ENCODE assay signal across 9 cellular contexts in the genomic region with DNA sequence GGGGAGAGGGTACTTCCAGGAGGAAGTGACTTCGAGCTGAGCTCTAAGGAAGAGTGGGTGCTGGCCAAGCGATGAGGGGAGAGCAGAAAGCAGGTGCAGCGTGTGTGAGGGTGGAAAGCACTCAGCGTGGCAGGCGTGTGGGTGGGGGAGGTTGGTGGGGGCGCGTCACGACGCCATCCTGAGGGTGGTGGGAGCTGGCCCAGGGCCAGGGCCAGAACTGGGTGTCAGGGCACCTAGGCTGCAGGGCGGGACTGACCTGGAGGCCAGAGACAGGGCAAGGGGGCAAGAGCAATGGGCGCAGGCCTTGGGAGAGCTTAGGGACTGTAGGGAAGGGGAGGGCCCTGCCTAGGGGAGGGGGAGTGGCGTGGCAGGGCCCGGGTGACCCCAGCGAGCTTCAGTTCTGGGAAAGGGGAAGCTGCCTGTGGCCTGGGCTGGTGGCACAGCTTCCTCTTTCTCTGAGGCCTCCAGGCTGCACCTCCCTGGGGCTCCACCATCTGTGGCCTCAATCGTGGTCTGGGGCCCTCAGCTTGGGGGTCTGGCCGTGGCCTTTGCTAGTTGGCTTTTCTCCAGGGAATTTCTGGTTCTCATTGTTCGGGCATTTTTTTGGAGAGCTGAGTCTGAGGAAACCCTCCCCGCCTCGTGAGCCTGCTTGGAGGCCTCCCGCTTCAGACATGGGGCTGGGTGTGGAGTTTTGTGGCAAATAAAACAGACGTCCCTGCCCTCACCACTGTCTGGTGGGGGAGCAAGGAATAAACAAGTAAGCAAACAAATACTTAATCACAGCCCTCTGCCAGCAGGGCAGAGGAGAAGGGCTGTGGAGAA. TPM values are rescaled to one million over a fixed set of nuclear protein-coding genes. Genes with fewer than 3 reads are reported as not detected.
A peak's percentile ranks its signal among the peaks of the same experiment; 100 is the strongest.
DNase-seq lines count a peak whose midpoint lies in the region; ATAC-seq and TF ChIP-seq lines count a peak whose summit lies in the region.
"Had no signal": no experiment of that assay in that cellular context is flagged by ENCODE, and none has a peak within 500 bp of the region (broad histone marks: within the 10 kb centered on the region; RNA-seq: fewer than 3 reads in every experiment).

No MANE protein-coding gene starts in this region.

- H3K9ac ChIP-seq in BLaER1 treated with 17β-estradiol and CSF1 and Interleukin-3, amounts not matched to agents 10 nM and 100 nM, result peak overlapping the region; percentile 60 to 99 (median 98)
- H3K9ac ChIP-seq in adipocyte (ENCODE audit: low read length), result peak overlapping the region; percentile 2
- H3K9ac ChIP-seq in H9 (ENCODE audit: extremely low read depth, insufficient read length, low read length), result no peak overlapping the region

- peak; percentile 78 for ATAC-seq in memory B cell (ENCODE audit: low read depth)

- H3K79me1 ChIP-seq in H9 (ENCODE audit: insufficient read depth, low read depth, low read length, poor library complexity, severe bottlenecking), result no peaks in the 10 kb centered on the region

- no peak overlapping the region for H2BK120ac ChIP-seq in H9 (ENCODE audit: low read depth, low read length, poor library complexity, severe bottlenecking)

- no peaks in the 10 kb centered on the region for H3K9me3 Mint-ChIP-seq in memory B cell
- no peaks in the 10 kb centered on the region for H3K9me3 Mint-ChIP-seq in H9

- H3K14ac ChIP-seq in H9 (ENCODE audit: insufficient read depth, low read length), result no peak overlapping the region

- no peak overlapping the region for H4K5ac ChIP-seq in H9 (ENCODE audit: insufficient read length, low read depth, low read length)

- H3K27ac Mint-ChIP-seq in memory B cell (peak overlapping the region; percentile 96), H9 (peak overlapping the region in 1 of 3 experiments; percentile 82; a peak in 1 of 7 replicates)

- H3K4me1 ChIP-seq in BLaER1 treated with 17β-estradiol and CSF1 and Interleukin-3, amounts not matched to agents 10 nM and 100 nM, result peaks cover 98 to 100% (median 100%) of the 10 kb centered on the region in 10 experiments
- H3K4me1 ChIP-seq in adipocyte (ENCODE audit: control insufficient read depth, insufficient read depth, low read length) (peaks cover 17% of the 10 kb centered on the region), H9 (ENCODE audit: insufficient read depth, low read length) (no peaks in the 10 kb centered on the region)

- no peak overlapping the region for H2BK5ac ChIP-seq in H9 (ENCODE audit: insufficient read length, low read length)

- no peak overlapping the region for H2AK5ac ChIP-seq in H9 (ENCODE audit: insufficient read length, low read length)

- no peaks in the 10 kb centered on the region for H3K79me2 ChIP-seq in H9 (ENCODE audit: insufficient read depth, low read length)

- no peak for TF ChIP-seq EP300 in Ishikawa (IDR thresholded peaks at IDR 0.05; ENCODE audit: borderline replicate concordance)

- no peak overlapping the region for H3T11ph ChIP-seq in H9 (ENCODE audit: low read length)

- WGBS in H9 (ENCODE audit: extremely low coverage, insufficient read length, low lambda C conversion rate), result no CpG with 5 or more reads among the region's 21 CpGs

- peaks cover 32 to 100% (median 79%) of the 10 kb centered on the region in 11 experiments for H4K20me1 ChIP-seq in BLaER1 treated with 17β-estradiol and CSF1 and Interleukin-3, amounts not matched to agents 10 nM and 100 nM
- H4K20me1 ChIP-seq in H9 (ENCODE audit: control insufficient read depth, insufficient read depth, insufficient read length), result no peaks in the 10 kb centered on the region

- H3K9me3 ChIP-seq in BLaER1 treated with 17β-estradiol and CSF1 and Interleukin-3, amounts not matched to agents 10 nM and 100 nM (replicated peaks in 1 of 11), result no peaks in the 10 kb centered on the region
- H3K9me3 ChIP-seq in adipocyte (ENCODE audit: control insufficient read depth, low read length) (no peaks in the 10 kb centered on the region), H9 (ENCODE audit: control insufficient read depth, low read depth, low read length) (no peaks in the 10 kb centered on the region)

- peaks cover 0 to 42% (median 6%) of the 10 kb centered on the region in 11 experiments; a peak in 11 of 22 replicates for H3K36me3 ChIP-seq in BLaER1 treated with 17β-estradiol and CSF1 and Interleukin-3, amounts not matched to agents 10 nM and 100 nM
- no peaks in the 10 kb centered on the region for H3K36me3 ChIP-seq in adipocyte (ENCODE audit: control insufficient read depth, insufficient read depth, low read length, severe bottlenecking)
- H3K36me3 ChIP-seq: cardiac muscle cell had no signal

- H3K27ac ChIP-seq in BLaER1 treated with 17β-estradiol and CSF1 and Interleukin-3, amounts not matched to agents 10 nM and 100 nM, result peak overlapping the region; percentile 79 to 99 (median 91)
- H3K27ac ChIP-seq in H9 (ENCODE audit: insufficient read length, low read depth, low read length), result no peak overlapping the region
- H3K27ac ChIP-seq: cardiac muscle cell had no signal

- no peak overlapping the region for H2AFZ ChIP-seq in H9 (ENCODE audit: low read length)

- H3K36me3 Mint-ChIP-seq in memory B cell (peaks cover 4% of the 10 kb centered on the region), H9 (ENCODE audit: insufficient read depth in 1 of 3, low read depth in 3 of 3) (peaks cover 0 to 2% (median 0%) of the 10 kb centered on the region in 3 experiments; a peak in 2 of 7 replicates)

- no peak overlapping the region for H3K56ac ChIP-seq in H9 (ENCODE audit: insufficient read length, low read depth, low read length)

- H3K4me2 ChIP-seq in BLaER1 treated with 17β-estradiol and CSF1 and Interleukin-3, amounts not matched to agents 10 nM and 100 nM, result peak overlapping the region; percentile 89 to 100 (median 97)
- no peak overlapping the region for H3K4me2 ChIP-seq in H9 (ENCODE audit: insufficient read depth, insufficient read length, low read length)

- no peak overlapping the region for H2BK15ac ChIP-seq in H9 (ENCODE audit: low read depth, low read length)

- no peak overlapping the region for H2BK20ac ChIP-seq in H9 (ENCODE audit: low read depth, low read length, poor library complexity, severe bottlenecking)

- H2BK12ac ChIP-seq in H9 (ENCODE audit: insufficient read length, low read depth, low read length), result no peak overlapping the region

- H3K4me1 Mint-ChIP-seq in memory B cell (peaks cover 81% of the 10 kb centered on the region), H9 (peaks cover 31 to 47% of the 10 kb centered on the region in 2 experiments)

- H3K4ac ChIP-seq in H9 (ENCODE audit: low read depth, low read length), result no peak overlapping the region

- DNase-seq in GM19240 (ENCODE audit: insufficient read length, low spot score) (peak; percentile 75), adipocyte (ENCODE audit: low read depth) (peak; percentile 21), memory B cell (ENCODE audit: low spot score in 2 of 2) (peak; percentile 82 to 85), AG20443 (ENCODE audit: low spot score) (no peak), NCI-H187 (lab: John Stamatoyannopoulos, UW) (no peak), H9 (no peak)

- H4K8ac ChIP-seq in H9 (replicated peaks; ENCODE audit: insufficient read length, low read depth, low read length), result no peak overlapping the region

- H3K23ac ChIP-seq in H9 (ENCODE audit: insufficient read length, low read depth, low read length), result no peak overlapping the region

- no peak overlapping the region for H3K18ac ChIP-seq in H9 (ENCODE audit: insufficient read length, low read depth, low read length)

- no peak overlapping the region for H4K91ac ChIP-seq in H9 (ENCODE audit: insufficient read length, low read depth, low read length)

- H3K4me3 Mint-ChIP-seq in memory B cell, result peak overlapping the region; percentile 28
- H3K4me3 Mint-ChIP-seq in H9, result no peak overlapping the region

- no peaks in the 10 kb centered on the region for H3K23me2 ChIP-seq in H9 (ENCODE audit: insufficient read length, low read depth, low read length, poor library complexity, severe bottlenecking)

- H3K27me3 Mint-ChIP-seq in memory B cell, result no peaks in the 10 kb centered on the region
- H3K27me3 Mint-ChIP-seq in H9 (ENCODE audit: low read depth), result no peaks in the 10 kb centered on the region; the same call in 1 of the 2 replicates

- H3K27me3 ChIP-seq in BLaER1 treated with 17β-estradiol and CSF1 and Interleukin-3, amounts not matched to agents 10 nM and 100 nM, result no peaks in the 10 kb centered on the region
- H3K27me3 ChIP-seq in adipocyte (replicated peaks; ENCODE audit: control insufficient read depth, insufficient read depth, low read length) (no peaks in the 10 kb centered on the region), H9 (ENCODE audit: insufficient read depth, low read length) (no peaks in the 10 kb centered on the region)
- H3K27me3 ChIP-seq: cardiac muscle cell had no signal

- TF ChIP-seq RAD21 in Ishikawa (IDR thresholded peaks at IDR 0.05; ENCODE audit: low read depth), result no peak

- peak overlapping the region; percentile 17 to 100 (median 49); a peak in 17 of 20 replicates for H3K4me3 ChIP-seq in BLaER1 treated with 17β-estradiol and CSF1 and Interleukin-3, amounts not matched to agents 10 nM and 100 nM
- no peak overlapping the region for H3K4me3 ChIP-seq in adipocyte (ENCODE audit: low read length)
- H3K4me3 ChIP-seq: cardiac muscle cell had no signal

- no peak for TF ChIP-seq CTCF in H9 (conservative IDR thresholded peaks at IDR 0.05)

TF ChIP-seq in Ishikawa, 13 proteins besides CTCF, POLR2A, EP300 and RAD21 (continues in another document):
- TF ChIP-seq ZBTB7A (IDR thresholded peaks at IDR 0.05; ENCODE audit: low read depth), result peak; percentile 52; the same call in 1 of the 2 replicates
- TF ChIP-seq, protein P1, sequence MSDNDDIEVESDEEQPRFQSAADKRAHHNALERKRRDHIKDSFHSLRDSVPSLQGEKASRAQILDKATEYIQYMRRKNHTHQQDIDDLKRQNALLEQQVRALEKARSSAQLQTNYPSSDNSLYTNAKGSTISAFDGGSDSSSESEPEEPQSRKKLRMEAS (IDR thresholded peaks at IDR 0.05), result no peak
- no peak for TF ChIP-seq TCF12 (IDR thresholded peaks at IDR 0.05; ENCODE audit: low read depth)
- no peak for TF ChIP-seq FOXM1 (IDR thresholded peaks at IDR 0.05; ENCODE audit: borderline replicate concordance, low read depth)
- TF ChIP-seq YY1 (IDR thresholded peaks at IDR 0.05; ENCODE audit: low read depth), result no peak
- no peak for TF ChIP-seq TEAD4 (IDR thresholded peaks at IDR 0.05)
- no peak for TF ChIP-seq EGR1 (IDR thresholded peaks at IDR 0.05)
- no peak for TF ChIP-seq CEBPB (IDR thresholded peaks at IDR 0.05)
- TF ChIP-seq NFIC (IDR thresholded peaks at IDR 0.05), result peak; percentile 5; the same call in 1 of the 2 replicates
- no peak for TF ChIP-seq TAF1 (IDR thresholded peaks at IDR 0.05; ENCODE audit: low read depth)

RNA-seq across cellular contexts. Expression of a gene that starts 8.9 kb away (rescaled TPM):
- total RNA-seq in H9 (2021), result 10.2 TPM in 2 replicates

Comparison
In these comparisons a context has a peak if more than half of its experiments do, and no peak if none do; other contexts are left out.
1. DNase-seq: peak in GM19240 (single experiment), adipocyte (single experiment) and memory B cell (2 of 2); none in AG20443 (single experiment), NCI-H187 (0 of 2) and H9 (single experiment).